ENCODE assay signal across 1 cellular context in the genomic region with DNA sequence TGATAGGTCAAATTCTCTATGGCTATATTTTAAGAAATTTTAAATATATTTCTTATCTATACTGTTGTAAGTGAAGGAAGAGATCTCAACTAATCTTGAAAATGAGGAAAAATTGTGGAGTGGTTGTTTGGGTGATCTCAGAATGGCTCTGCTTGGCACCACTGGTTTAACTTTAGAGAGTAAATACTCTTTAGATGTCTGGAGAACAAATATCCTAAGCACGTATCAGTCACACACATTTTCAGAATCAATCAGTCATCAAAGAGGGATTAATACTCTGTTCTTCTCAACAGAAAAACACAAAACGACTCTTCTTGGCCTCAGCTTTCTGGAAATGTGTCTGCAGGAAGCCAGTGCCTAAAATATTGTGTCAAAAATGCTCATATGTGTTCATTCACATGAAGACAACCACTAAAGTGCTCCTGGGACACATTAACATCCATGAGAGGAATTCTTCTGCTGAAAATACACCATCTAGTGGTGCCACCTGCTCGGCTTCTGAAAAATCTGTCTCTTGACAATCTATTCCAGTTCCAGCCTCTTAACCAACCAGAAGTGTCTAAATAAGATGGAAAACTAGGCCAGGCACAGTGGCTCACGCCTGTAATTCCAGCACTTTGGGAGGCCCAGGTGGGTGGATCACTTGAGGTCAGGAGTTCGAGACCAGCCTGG.
A peak's percentile ranks its signal among the peaks of the same experiment; 100 is the strongest.
TF ChIP-seq lines count a peak whose summit lies in the region.

No MANE protein-coding gene starts in this region.

TF ChIP-seq in HepG2, 621 proteins besides CTCF, POLR2A, EP300 and RAD21:
- TF ChIP-seq ATRX (CRISPR knock-in tag; IDR thresholded peaks at IDR 0.05; ENCODE audit: borderline replicate concordance) (no peak), ARNT2 (CRISPR knock-in tag; IDR thresholded peaks at IDR 0.05; ENCODE audit: low read depth) (no peak), ZNF737 (CRISPR knock-in tag; IDR thresholded peaks at IDR 0.05; ENCODE audit: borderline replicate concordance) (no peak), ZNF296 (CRISPR knock-in tag; conservative IDR thresholded peaks at IDR 0.05) (no peak), CCAR2 (optimal IDR thresholded peaks at IDR 0.05; ENCODE audit: low read depth, low read length) (no peak), STAG1 (CRISPR knock-in tag; IDR thresholded peaks at IDR 0.05) (peak; percentile 31; the same call in 1 of the 2 replicates)
- TF ChIP-seq, protein P1, sequence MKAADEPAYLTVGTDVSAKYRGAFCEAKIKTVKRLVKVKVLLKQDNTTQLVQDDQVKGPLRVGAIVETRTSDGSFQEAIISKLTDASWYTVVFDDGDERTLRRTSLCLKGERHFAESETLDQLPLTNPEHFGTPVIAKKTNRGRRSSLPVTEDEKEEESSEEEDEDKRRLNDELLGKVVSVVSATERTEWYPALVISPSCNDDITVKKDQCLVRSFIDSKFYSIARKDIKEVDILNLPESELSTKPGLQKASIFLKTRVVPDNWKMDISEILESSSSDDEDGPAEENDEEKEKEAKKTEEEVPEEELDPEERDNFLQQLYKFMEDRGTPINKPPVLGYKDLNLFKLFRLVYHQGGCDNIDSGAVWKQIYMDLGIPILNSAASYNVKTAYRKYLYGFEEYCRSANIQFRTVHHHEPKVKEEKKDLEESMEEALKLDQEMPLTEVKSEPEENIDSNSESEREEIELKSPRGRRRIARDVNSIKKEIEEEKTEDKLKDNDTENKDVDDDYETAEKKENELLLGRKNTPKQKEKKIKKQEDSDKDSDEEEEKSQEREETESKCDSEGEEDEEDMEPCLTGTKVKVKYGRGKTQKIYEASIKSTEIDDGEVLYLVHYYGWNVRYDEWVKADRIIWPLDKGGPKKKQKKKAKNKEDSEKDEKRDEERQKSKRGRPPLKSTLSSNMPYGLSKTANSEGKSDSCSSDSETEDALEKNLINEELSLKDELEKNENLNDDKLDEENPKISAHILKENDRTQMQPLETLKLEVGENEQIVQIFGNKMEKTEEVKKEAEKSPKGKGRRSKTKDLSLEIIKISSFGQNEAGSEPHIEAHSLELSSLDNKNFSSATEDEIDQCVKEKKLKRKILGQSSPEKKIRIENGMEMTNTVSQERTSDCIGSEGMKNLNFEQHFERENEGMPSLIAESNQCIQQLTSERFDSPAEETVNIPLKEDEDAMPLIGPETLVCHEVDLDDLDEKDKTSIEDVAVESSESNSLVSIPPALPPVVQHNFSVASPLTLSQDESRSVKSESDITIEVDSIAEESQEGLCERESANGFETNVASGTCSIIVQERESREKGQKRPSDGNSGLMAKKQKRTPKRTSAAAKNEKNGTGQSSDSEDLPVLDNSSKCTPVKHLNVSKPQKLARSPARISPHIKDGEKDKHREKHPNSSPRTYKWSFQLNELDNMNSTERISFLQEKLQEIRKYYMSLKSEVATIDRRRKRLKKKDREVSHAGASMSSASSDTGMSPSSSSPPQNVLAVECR (CRISPR knock-in tag; IDR thresholded peaks at IDR 0.05; ENCODE audit: borderline replicate concordance), result no peak
